Comparison of ENCODE assay signal across 13 cellular contexts in genomic region chr4:182556576-182556975, GRCh38.
A peak's percentile ranks its signal among the peaks of the same experiment; 100 is the strongest.
DNase-seq lines count a peak whose midpoint lies in the region; TF ChIP-seq lines count a peak whose summit lies in the region.
"Had no signal": no experiment of that assay in that cellular context is flagged by ENCODE, and none has a peak within 500 bp of the region (broad histone marks: within the 10 kb centered on the region; RNA-seq: fewer than 3 reads in every experiment).

No MANE protein-coding gene starts in this region.

- peak; percentile 7 for DNase-seq in GM03348 (ENCODE audit: low spot score)
- DNase-seq in NCI-H187 treated with DMSO at 0.1 percent for 48 hours (lab: John Stamatoyannopoulos, UW) = peak; percentile 50
- no peak for DNase-seq in chondrocyte (ENCODE audit: low spot score)
- no peak for DNase-seq in neural crest cell (ENCODE audit: low read depth, low spot score)
- DNase-seq in T-helper 2 cell treated with Interferon-gamma antibody and Interleukin-4, amounts not matched to agents 5 μg/mL and 100 μg/mL, for 36 hours (ENCODE audit: low spot score) = no peak
- DNase-seq in activated effector memory CD4-positive, alpha-beta T cell treated with Interleukin-2 at 50 U/mL for 16 hours = no peak
- no peak for DNase-seq in C1 segment of cervical spinal cord (lab: John Stamatoyannopoulos, UW)
- DNase-seq: erythroblast; NCI-H446 treated with DMSO at 0.1 percent for 48 hours; Peyer's patch; stimulated activated CD4-positive, alpha-beta T cell treated with anti-CD3 and anti-CD28 coated beads, Interleukin-4, amount 100 ng/mL, for 1 hour; WERI-Rb-1 had no signal

- no peaks in the 10 kb centered on the region for H3K27me3 Mint-ChIP-seq in chondrocyte (ENCODE audit: low read depth)
- H3K27me3 Mint-ChIP-seq in neural crest cell (ENCODE audit: low read depth) = no peaks in the 10 kb centered on the region
- peaks cover 5% of the 10 kb centered on the region for H3K27me3 Mint-ChIP-seq in T-helper 2 cell treated with Interferon-gamma antibody and Interleukin-4, amounts not matched to agents 5 μg/mL and 100 μg/mL, for 36 hours (ENCODE audit: low read depth)
- H3K27me3 Mint-ChIP-seq: IgD-negative memory B cell had no signal

- TF ChIP-seq CTCF in chondrocyte (IDR thresholded peaks at IDR 0.05) = peak; percentile 23
- no peak for TF ChIP-seq CTCF in neural crest cell (conservative IDR thresholded peaks at IDR 0.05)

- H3K9me3 Mint-ChIP-seq in chondrocyte (ENCODE audit: low read depth) (no peaks in the 10 kb centered on the region), neural crest cell (no peaks in the 10 kb centered on the region)
- no peaks in the 10 kb centered on the region for H3K9me3 Mint-ChIP-seq in T-helper 2 cell treated with Interferon-gamma antibody and Interleukin-4, amounts not matched to agents 5 μg/mL and 100 μg/mL, for 36 hours

- H3K36me3 Mint-ChIP-seq in chondrocyte (ENCODE audit: low read depth) = no peaks in the 10 kb centered on the region
- H3K36me3 Mint-ChIP-seq in neural crest cell (ENCODE audit: low read depth) = no peaks in the 10 kb centered on the region
- H3K36me3 Mint-ChIP-seq in T-helper 2 cell treated with Interferon-gamma antibody and Interleukin-4, amounts not matched to agents 5 μg/mL and 100 μg/mL, for 36 hours (ENCODE audit: low read depth) = no peaks in the 10 kb centered on the region
- H3K36me3 Mint-ChIP-seq: IgD-negative memory B cell had no signal

- H3K4me1 Mint-ChIP-seq in chondrocyte (ENCODE audit: low read depth) (peaks cover 44% of the 10 kb centered on the region), neural crest cell (peaks cover 72% of the 10 kb centered on the region)
- H3K4me1 Mint-ChIP-seq in T-helper 2 cell treated with Interferon-gamma antibody and Interleukin-4, amounts not matched to agents 5 μg/mL and 100 μg/mL, for 36 hours (ENCODE audit: low read depth) = no peaks in the 10 kb centered on the region
- H3K4me1 Mint-ChIP-seq: IgD-negative memory B cell had no signal

- H3K27ac Mint-ChIP-seq in chondrocyte (ENCODE audit: unreplicated experiment) (peak overlapping the region; percentile 50), neural crest cell (ENCODE audit: unreplicated experiment) (no peak overlapping the region)
- no peak overlapping the region for H3K27ac Mint-ChIP-seq in T-helper 2 cell treated with Interferon-gamma antibody and Interleukin-4, amounts not matched to agents 5 μg/mL and 100 μg/mL, for 36 hours
- H3K27ac Mint-ChIP-seq: IgD-negative memory B cell had no signal

- H3K4me3 Mint-ChIP-seq in chondrocyte (ENCODE audit: unreplicated experiment) (no peak overlapping the region), neural crest cell (peak overlapping the region; percentile 36)
- no peak overlapping the region for H3K4me3 Mint-ChIP-seq in T-helper 2 cell treated with Interferon-gamma antibody and Interleukin-4, amounts not matched to agents 5 μg/mL and 100 μg/mL, for 36 hours
- H3K4me3 Mint-ChIP-seq: IgD-negative memory B cell had no signal

Comparison
In these comparisons a context has a peak if more than half of its experiments do, and no peak if none do; other contexts are left out.
1. DNase-seq: peak in GM03348 (single experiment) and NCI-H187 treated with DMSO at 0.1 percent for 48 hours (single experiment); none in chondrocyte (single experiment), neural crest cell (single experiment), T-helper 2 cell treated with Interferon-gamma antibody and Interleukin-4, amounts not matched to agents 5 μg/mL and 100 μg/mL, for 36 hours (single experiment), activated effector memory CD4-positive, alpha-beta T cell treated with Interleukin-2 at 50 U/mL for 16 hours (single experiment) and C1 segment of cervical spinal cord (0 of 14).